In genomic region chr2:96265349-96265839, GRCh38 we compare ENCODE assay signal across 7 cellular contexts. TPM values are rescaled to one million over a fixed set of nuclear protein-coding genes. Genes with fewer than 3 reads are reported as not detected.
A peak's percentile ranks its signal among the peaks of the same experiment; 100 is the strongest.
DNase-seq lines count a peak whose midpoint lies in the region; ATAC-seq, FAIRE-seq and TF ChIP-seq lines count a peak whose summit lies in the region.

No MANE protein-coding gene starts in this region.

- H3K4me3 ChIP-seq in Peyer's patch (peak overlapping the region; percentile 72 to 90 (median 82)), K562 (peak overlapping the region; percentile 84), iPS-18a (ENCODE audit: low read length) (peak overlapping the region; percentile 99), smooth muscle cell (peak overlapping the region; percentile 73)

- TF ChIP-seq POLR2A in Peyer's patch (IDR thresholded peaks at IDR 0.05) (no peak), K562 (conservative IDR thresholded peaks at IDR 0.05) (no peak)

- no peak for TF ChIP-seq CTCF in Peyer's patch (IDR thresholded peaks at IDR 0.05)
- 0 out of 6 replicates have a peak, but pooled peaks of 1 of the 3 experiments have one; percentile 2 for TF ChIP-seq CTCF in K562 (IDR thresholded peaks at IDR 0.05 in 2 of 3, conservative IDR thresholded peaks at IDR 0.05 in 1 of 3; ENCODE audit: insufficient read depth in 2 of 3, low read depth in 1 of 3, low read length in 3 of 3)
- no peak for TF ChIP-seq CTCF in smooth muscle cell (IDR thresholded peaks at IDR 0.05; ENCODE audit: borderline replicate concordance, insufficient read depth, poor library complexity, severe bottlenecking)

- POLR2A ChIA-PET in K562 (lab: Yijun Ruan, JAX), result interaction anchor here (0.7 to 1.0 kb wide), 2 partner anchors 16 to 37 kb away, joined by 3 read pairs; no protein-coding TSS in a partner anchor

- peaks cover 50% of the 10 kb centered on the region for H3K79me2 ChIP-seq in K562 (ENCODE audit: control insufficient read depth, insufficient read depth, low read length)
- H3K79me2 ChIP-seq in smooth muscle cell (ENCODE audit: low read depth), result peaks cover 64% of the 10 kb centered on the region

- H3K9ac ChIP-seq in K562 (ENCODE audit: insufficient read depth in 1 of 2, low read depth in 2 of 2, low read length in 2 of 2) (peak overlapping the region; percentile 86 to 99), iPS-18a (ENCODE audit: low read length) (peak overlapping the region; percentile 52), smooth muscle cell (ENCODE audit: low read depth) (peak overlapping the region; percentile 93)

- H3F3A ChIP-seq in smooth muscle cell (ENCODE audit: low read depth), result peaks cover 7% of the 10 kb centered on the region

- ATAC-seq in GM18511 (IDR thresholded peaks at IDR 0.05; ENCODE audit: unreplicated experiment), result peak; percentile 27
- peak; percentile 33 for ATAC-seq in HG02840 (IDR thresholded peaks at IDR 0.05; ENCODE audit: low FRiP score, unreplicated experiment)
- peak; percentile 19 for ATAC-seq in K562

- CTCF ChIA-PET in K562 (lab: Yijun Ruan, JAX; ENCODE audit: low intra/inter-chr PET ratio), result no interaction called here

- H3K9me1 ChIP-seq in K562 (ENCODE audit: control insufficient read depth, insufficient read depth, low read length), result no peaks in the 10 kb centered on the region

- 0% methylated on average over 20 of the region's 49 CpGs for WGBS in K562 (ENCODE audit: insufficient coverage, low coverage, missing lambda C conversion rate)
- under 1% methylated on average over 34 of the region's 49 CpGs for WGBS in smooth muscle cell (ENCODE audit: low lambda C conversion rate)

- H4K20me1 ChIP-seq in K562 (replicated peaks; ENCODE audit: control insufficient read depth, insufficient read depth, low read length), result 0 out of 2 replicates have a peak, but pooled peaks cover 16% of the 10 kb centered on the region
- peaks cover 36% of the 10 kb centered on the region for H4K20me1 ChIP-seq in smooth muscle cell (ENCODE audit: low read depth)

- no peak for TF ChIP-seq RAD21 in K562 (CRISPR knock-in tag; conservative IDR thresholded peaks at IDR 0.05 in 1 of 2, IDR thresholded peaks at IDR 0.05 in 1 of 2)

- peak overlapping the region; percentile 88 for H3K4me2 ChIP-seq in K562 (ENCODE audit: insufficient read depth, low read length)
- H3K4me2 ChIP-seq in smooth muscle cell, result peak overlapping the region; percentile 95

- in situ Hi-C loops in K562 (cut with MboI), result no loop called here

- BruUV-seq in K562 (replicated peaks; lab: Mats Ljungman, UMichigan), result no TSS peak

- no peaks in the 10 kb centered on the region for H3K9me3 ChIP-seq in Peyer's patch
- H3K9me3 ChIP-seq in K562 (replicated peaks; ENCODE audit: control insufficient read depth, insufficient read depth, low read depth, low read length), result no peaks in the 10 kb centered on the region
- H3K9me3 ChIP-seq in iPS-18a (ENCODE audit: control insufficient read depth, low read depth, low read length), result no peaks in the 10 kb centered on the region
- no peaks in the 10 kb centered on the region for H3K9me3 ChIP-seq in smooth muscle cell (replicated peaks; ENCODE audit: low read depth)

- FAIRE-seq in K562 (lab: Jason Lieb, UNC), result no peak

- H2AFZ ChIP-seq in K562 (ENCODE audit: low read depth, low read length) (peak overlapping the region; percentile 95), smooth muscle cell (ENCODE audit: low read depth) (peak overlapping the region; percentile 95)

- peak in 2 of 3 donors; percentile 44 to 75 for DNase-seq in Peyer's patch
- DNase-seq in K562 (ENCODE audit: extremely low read depth in 1 of 4, low spot score in 3 of 4), result peak; percentile 34 to 80 (median 66)
- peak; percentile 57 for DNase-seq in smooth muscle cell (lab: John Stamatoyannopoulos, UW; ENCODE audit: unreplicated experiment)
- no peak for DNase-seq in NCI-H1694 (lab: John Stamatoyannopoulos, UW)

- H3K27ac ChIP-seq in Peyer's patch (peak overlapping the region; percentile 91 to 96 (median 93)), K562 (ENCODE audit: extremely low read depth, low read depth, low read length) (peak overlapping the region; percentile 78), iPS-18a (ENCODE audit: low read length) (no peak overlapping the region), smooth muscle cell (ENCODE audit: low read depth) (peak overlapping the region; percentile 73)

- no peaks in the 10 kb centered on the region for H3K27me3 ChIP-seq in Peyer's patch
- no peaks in the 10 kb centered on the region for H3K27me3 ChIP-seq in K562 (ENCODE audit: control insufficient read depth in 2 of 2, insufficient read depth in 2 of 2, low read length in 2 of 2)
- no peaks in the 10 kb centered on the region for H3K27me3 ChIP-seq in iPS-18a (ENCODE audit: control insufficient read depth, insufficient read depth, low read length)
- H3K27me3 ChIP-seq in smooth muscle cell (ENCODE audit: low read depth), result no peaks in the 10 kb centered on the region

- intact Hi-C loops in K562 (cut with micrococcal nuclease), result loop anchor here (10.0 kb wide), 1 partner anchor 239 kb away; the partner anchor contains the start of gene NEURL3

- no peak for TF ChIP-seq EP300 in K562 (IDR thresholded peaks at IDR 0.05; ENCODE audit: low read length)

- H3K36me3 ChIP-seq in Peyer's patch, result peaks cover 0 to 34% (median 0%) of the 10 kb centered on the region in 3 donors
- H3K36me3 ChIP-seq in K562 (ENCODE audit: control insufficient read depth, insufficient read depth, low read length), result peaks cover 50% of the 10 kb centered on the region
- H3K36me3 ChIP-seq in iPS-18a (ENCODE audit: control insufficient read depth, low read depth, low read length), result peaks cover 18% of the 10 kb centered on the region
- no peaks in the 10 kb centered on the region for H3K36me3 ChIP-seq in smooth muscle cell (ENCODE audit: low read depth)

- peaks cover 9 to 53% (median 23%) of the 10 kb centered on the region in 4 donors for H3K4me1 ChIP-seq in Peyer's patch
- H3K4me1 ChIP-seq in K562 (replicated peaks in 1 of 2; ENCODE audit: control insufficient read depth in 2 of 2, insufficient read depth in 2 of 2, low read length in 2 of 2), result peaks cover 27 to 33% of the 10 kb centered on the region in 2 experiments
- peaks cover 6% of the 10 kb centered on the region for H3K4me1 ChIP-seq in iPS-18a (ENCODE audit: control insufficient read depth, low read depth, low read length)
- H3K4me1 ChIP-seq in smooth muscle cell (ENCODE audit: low read depth), result peaks cover 10% of the 10 kb centered on the region

RNA-seq across cellular contexts. Expression of gene TMEM127, which starts 0.4 kb away (rescaled TPM):
- total RNA-seq in Peyer's patch, result 10 to 100 TPM; 25.6 to 81.4 (median 67.1) TPM
- 14.6 and 42.7 TPM in 2 replicates for total RNA-seq in K562 (2011; cell fraction: chromatin; rRNA removed; ENCODE audit: low replicate concordance)
- total RNA-seq in K562 (2011; cell fraction: nucleolus; rRNA removed), result 18.6 and 25.2 TPM in 2 replicates
- 23.5 and 33.2 TPM in 2 replicates for total RNA-seq in K562 (2011; cell fraction: nucleoplasm; rRNA removed)
- total RNA-seq in K562 (2014; rRNA removed), result 7.2 and 9.8 TPM in 2 replicates
- total RNA-seq in K562 (2014; rRNA removed; fragmentation: Illumina TruSeq; extraction: Trizol), result 6.7 and 6.8 TPM in 2 replicates
- total RNA-seq in K562 (2015; rRNA removed; fragmentation: Illumina TruSeq; extraction: Trizol), result 10.3 and 10.7 TPM in 2 replicates
- total RNA-seq in K562 (2021), result 18.6 and 20.0 TPM in 2 replicates
- polyA plus RNA-seq in K562 (2011; rRNA removed), result 10.9 and 16.6 TPM in 2 replicates
- 10.1 and 20.0 TPM in 2 replicates for polyA plus RNA-seq in K562 (2011; cell fraction: cytosol; rRNA removed)
- 8.0 and 10.8 TPM in 2 replicates for polyA plus RNA-seq in K562 (2011; cell fraction: nucleus; rRNA removed)
- polyA plus RNA-seq in K562 (2012), result 14.1 and 20.7 TPM in 2 replicates
- 16.6 and 17.4 TPM in 2 replicates for polyA plus RNA-seq in K562 (2014; fragmentation: Illumina TruSeq; extraction: Trizol)
- polyA plus RNA-seq in K562 (2014; fragmentation: Nextera tagmentation; extraction: Ambion mirVana), result 1 to 10 TPM; 1.7 to 2.0 TPM
- polyA plus RNA-seq in K562 (2014; rRNA removed), result 9.9 and 10.8 TPM in 2 replicates
- polyA minus RNA-seq in K562 (2011; rRNA and poly(A)+ RNA removed), result 12.4 and 14.8 TPM in 2 replicates
- polyA minus RNA-seq in K562 (2011; cell fraction: cytosol; rRNA and poly(A)+ RNA removed), result 8.3 and 14.1 TPM in 2 replicates
- 4.8 and 7.8 TPM in 2 replicates for polyA minus RNA-seq in K562 (2011; cell fraction: nucleus; rRNA and poly(A)+ RNA removed)
- 18.7 and 21.9 TPM in 2 replicates for total RNA-seq in smooth muscle cell
- polyA plus RNA-seq in smooth muscle cell, result 20.5 and 31.8 TPM in 2 replicates

RNA-seq across cellular contexts. Expression of gene CIAO1, which starts 0.6 kb away (rescaled TPM):
- total RNA-seq in Peyer's patch, result 100 to 1,000 TPM; 131 to 189 (median 154) TPM
- total RNA-seq in K562 (2011; cell fraction: chromatin; rRNA removed; ENCODE audit: low replicate concordance), result 65.3 and 99.0 TPM in 2 replicates
- 78.5 and 85.1 TPM in 2 replicates for total RNA-seq in K562 (2011; cell fraction: nucleolus; rRNA removed)
- total RNA-seq in K562 (2011; cell fraction: nucleoplasm; rRNA removed), result 62.5 and 66.0 TPM in 2 replicates
- total RNA-seq in K562 (2014; rRNA removed), result 121 and 182 TPM in 2 replicates
- total RNA-seq in K562 (2014; rRNA removed; fragmentation: Illumina TruSeq; extraction: Trizol), result 64.7 and 78.7 TPM in 2 replicates
- 85.4 and 89.7 TPM in 2 replicates for total RNA-seq in K562 (2015; rRNA removed; fragmentation: Illumina TruSeq; extraction: Trizol)
- total RNA-seq in K562 (2021), result 92.8 and 94.3 TPM in 2 replicates
- 102 and 122 TPM in 2 replicates for polyA plus RNA-seq in K562 (2011; rRNA removed)
- 151 and 245 TPM in 2 replicates for polyA plus RNA-seq in K562 (2011; cell fraction: cytosol; rRNA removed)
- polyA plus RNA-seq in K562 (2011; cell fraction: nucleus; rRNA removed), result 122 and 181 TPM in 2 replicates
- polyA plus RNA-seq in K562 (2012), result 74.5 and 74.6 TPM in 2 replicates
- 94.2 and 104 TPM in 2 replicates for polyA plus RNA-seq in K562 (2014; fragmentation: Illumina TruSeq; extraction: Trizol)
- 10 to 100 TPM; 11.4 to 19.2 TPM for polyA plus RNA-seq in K562 (2014; fragmentation: Nextera tagmentation; extraction: Ambion mirVana)
- polyA plus RNA-seq in K562 (2014; rRNA removed), result 145 and 156 TPM in 2 replicates
- polyA minus RNA-seq in K562 (2011; rRNA and poly(A)+ RNA removed), result 72.8 and 90.4 TPM in 2 replicates
- 30.5 and 44.8 TPM in 2 replicates for polyA minus RNA-seq in K562 (2011; cell fraction: cytosol; rRNA and poly(A)+ RNA removed)
- 45.0 and 45.4 TPM in 2 replicates for polyA minus RNA-seq in K562 (2011; cell fraction: nucleus; rRNA and poly(A)+ RNA removed)
- total RNA-seq in smooth muscle cell, result 48.6 and 59.8 TPM in 2 replicates
- polyA plus RNA-seq in smooth muscle cell, result 56.2 and 56.4 TPM in 2 replicates

RNA-seq across cellular contexts. Expression of gene SNRNP200, which starts 40.0 kb away (rescaled TPM):
- 100 to 1,000 TPM in 3 of 4 donors, 10 to 100 TPM in 1; 96.7 to 189 (median 119) TPM for total RNA-seq in Peyer's patch
- 357 and 597 TPM in 2 replicates for total RNA-seq in K562 (2011; cell fraction: chromatin; rRNA removed; ENCODE audit: low replicate concordance)
- total RNA-seq in K562 (2011; cell fraction: nucleolus; rRNA removed), result 292 and 296 TPM in 2 replicates
- 272 and 298 TPM in 2 replicates for total RNA-seq in K562 (2011; cell fraction: nucleoplasm; rRNA removed)
- 76.1 and 87.5 TPM in 2 replicates for total RNA-seq in K562 (2014; rRNA removed)
- 66.5 and 77.9 TPM in 2 replicates for total RNA-seq in K562 (2014; rRNA removed; fragmentation: Illumina TruSeq; extraction: Trizol)
- total RNA-seq in K562 (2015; rRNA removed; fragmentation: Illumina TruSeq; extraction: Trizol), result 94.4 and 95.0 TPM in 2 replicates
- 188 and 210 TPM in 2 replicates for total RNA-seq in K562 (2021)
- 191 and 199 TPM in 2 replicates for polyA plus RNA-seq in K562 (2011; rRNA removed)
- 297 and 335 TPM in 2 replicates for polyA plus RNA-seq in K562 (2011; cell fraction: cytosol; rRNA removed)
- 314 and 395 TPM in 2 replicates for polyA plus RNA-seq in K562 (2011; cell fraction: nucleus; rRNA removed)
- 148 and 177 TPM in 2 replicates for polyA plus RNA-seq in K562 (2012)
- polyA plus RNA-seq in K562 (2014; fragmentation: Illumina TruSeq; extraction: Trizol), result 224 and 231 TPM in 2 replicates
- 100 to 1,000 TPM in 1 of 2 experiments, 10 to 100 TPM in 1; 87.9 to 155 TPM for polyA plus RNA-seq in K562 (2014; fragmentation: Nextera tagmentation; extraction: Ambion mirVana)
- 171 and 181 TPM in 2 replicates for polyA plus RNA-seq in K562 (2014; rRNA removed)
- polyA minus RNA-seq in K562 (2011; rRNA and poly(A)+ RNA removed), result 329 and 491 TPM in 2 replicates
- 205 and 221 TPM in 2 replicates for polyA minus RNA-seq in K562 (2011; cell fraction: cytosol; rRNA and poly(A)+ RNA removed)
- polyA minus RNA-seq in K562 (2011; cell fraction: nucleus; rRNA and poly(A)+ RNA removed), result 92.2 and 124 TPM in 2 replicates
- total RNA-seq in smooth muscle cell, result 49.1 and 49.5 TPM in 2 replicates
- 54.1 and 57.6 TPM in 2 replicates for polyA plus RNA-seq in smooth muscle cell

RNA-seq across cellular contexts. Expression of gene STARD7, which starts 56.8 kb away (rescaled TPM):
- total RNA-seq in Peyer's patch (100 to 1,000 TPM in 3 of 4 donors, 10 to 100 TPM in 1; 78.4 to 120 (median 112) TPM), K562 (2014; rRNA removed) (147 and 306 TPM in 2 replicates), K562 (2014; rRNA removed; fragmentation: Illumina TruSeq; extraction: Trizol) (173 and 193 TPM in 2 replicates), K562 (2015; rRNA removed; fragmentation: Illumina TruSeq; extraction: Trizol) (170 and 173 TPM in 2 replicates), K562 (2021) (192 and 196 TPM in 2 replicates), smooth muscle cell (62.3 and 65.8 TPM in 2 replicates)
- 162 and 181 TPM in 2 replicates for total RNA-seq in K562 (2011; cell fraction: chromatin; rRNA removed; ENCODE audit: low replicate concordance)
- total RNA-seq in K562 (2011; cell fraction: nucleolus; rRNA removed), result 102 and 117 TPM in 2 replicates
- total RNA-seq in K562 (2011; cell fraction: nucleoplasm; rRNA removed), result 122 and 139 TPM in 2 replicates
- polyA plus RNA-seq in K562 (2011; rRNA removed) (95.3 and 108 TPM in 2 replicates), K562 (2014; fragmentation: Illumina TruSeq; extraction: Trizol) (136 and 145 TPM in 2 replicates), K562 (2014; fragmentation: Nextera tagmentation; extraction: Ambion mirVana) (100 to 1,000 TPM in 1 of 2 experiments, 10 to 100 TPM in 1; 90.9 to 140 TPM), K562 (2014; rRNA removed) (103 and 122 TPM in 2 replicates), smooth muscle cell (51.0 and 64.4 TPM in 2 replicates)
- 41.7 and 76.2 TPM in 2 replicates for polyA plus RNA-seq in K562 (2011; cell fraction: cytosol; rRNA removed)
- 118 and 127 TPM in 2 replicates for polyA plus RNA-seq in K562 (2011; cell fraction: nucleus; rRNA removed)
- 80.3 and 106 TPM in 2 replicates for polyA plus RNA-seq in K562 (2012)
- 143 and 146 TPM in 2 replicates for polyA minus RNA-seq in K562 (2011; rRNA and poly(A)+ RNA removed)
- 72.4 and 78.6 TPM in 2 replicates for polyA minus RNA-seq in K562 (2011; cell fraction: cytosol; rRNA and poly(A)+ RNA removed)
- polyA minus RNA-seq in K562 (2011; cell fraction: nucleus; rRNA and poly(A)+ RNA removed), result 76.7 and 83.3 TPM in 2 replicates

RNA-seq across cellular contexts. Expression of gene ITPRIPL1, which starts 59.7 kb away (rescaled TPM):
- total RNA-seq in Peyer's patch (1 to 10 TPM in 2 of 4 donors, not detected in 2; 1.1 to 1.3 TPM), K562 (2014; rRNA removed) (6.1 and 8.8 TPM in 2 replicates), K562 (2014; rRNA removed; fragmentation: Illumina TruSeq; extraction: Trizol) (5.9 and 6.4 TPM in 2 replicates), K562 (2015; rRNA removed; fragmentation: Illumina TruSeq; extraction: Trizol) (6.1 and 6.7 TPM in 2 replicates), K562 (2021) (8.9 and 9.0 TPM in 2 replicates), smooth muscle cell (3.3 and 3.5 TPM in 2 replicates)
- total RNA-seq in K562 (2011; cell fraction: chromatin; rRNA removed; ENCODE audit: low replicate concordance), result 6.2 and 12.4 TPM in 2 replicates
- total RNA-seq in K562 (2011; cell fraction: nucleolus; rRNA removed), result 10.3 and 12.5 TPM in 2 replicates
- 9.8 and 11.6 TPM in 2 replicates for total RNA-seq in K562 (2011; cell fraction: nucleoplasm; rRNA removed)
- polyA plus RNA-seq in K562 (2011; rRNA removed) (0.23 and 5.2 TPM in 2 replicates), K562 (2014; fragmentation: Illumina TruSeq; extraction: Trizol) (6.4 and 8.1 TPM in 2 replicates), K562 (2014; fragmentation: Nextera tagmentation; extraction: Ambion mirVana) (1 to 10 TPM in 1 of 2 experiments, under 1 TPM in 1; 0.99 to 1.5 TPM), K562 (2014; rRNA removed) (5.8 and 6.5 TPM in 2 replicates), smooth muscle cell (4.3 and 6.0 TPM in 2 replicates)
- 0.35 and 9.2 TPM in 2 replicates for polyA plus RNA-seq in K562 (2011; cell fraction: cytosol; rRNA removed)
- polyA plus RNA-seq in K562 (2011; cell fraction: nucleus; rRNA removed), result 0.25 and 9.3 TPM in 2 replicates
- 3.2 and 5.3 TPM in 2 replicates for polyA plus RNA-seq in K562 (2012)
- 0.21 and 7.7 TPM in 2 replicates for polyA minus RNA-seq in K562 (2011; rRNA and poly(A)+ RNA removed)
- 4.9 TPM in 1 of 2 replicates, not detected in the other for polyA minus RNA-seq in K562 (2011; cell fraction: cytosol; rRNA and poly(A)+ RNA removed)
- 0.11 and 1.8 TPM in 2 replicates for polyA minus RNA-seq in K562 (2011; cell fraction: nucleus; rRNA and poly(A)+ RNA removed)
